ENCODE assay signal across 1 cellular context in genomic region chr16:50665128-50665878, GRCh38.
TF ChIP-seq lines count a peak whose summit lies in the region.

No MANE protein-coding gene starts in this region.

TF ChIP-seq in HEK293, 187 proteins besides CTCF, POLR2A, EP300 and RAD21 (continued from another document):
- no peak for TF ChIP-seq ZBTB10 (tag by site-specific recombination; IDR thresholded peaks at IDR 0.05)
